Comparison of ENCODE assay signal across 19 cellular contexts in the genomic region with DNA sequence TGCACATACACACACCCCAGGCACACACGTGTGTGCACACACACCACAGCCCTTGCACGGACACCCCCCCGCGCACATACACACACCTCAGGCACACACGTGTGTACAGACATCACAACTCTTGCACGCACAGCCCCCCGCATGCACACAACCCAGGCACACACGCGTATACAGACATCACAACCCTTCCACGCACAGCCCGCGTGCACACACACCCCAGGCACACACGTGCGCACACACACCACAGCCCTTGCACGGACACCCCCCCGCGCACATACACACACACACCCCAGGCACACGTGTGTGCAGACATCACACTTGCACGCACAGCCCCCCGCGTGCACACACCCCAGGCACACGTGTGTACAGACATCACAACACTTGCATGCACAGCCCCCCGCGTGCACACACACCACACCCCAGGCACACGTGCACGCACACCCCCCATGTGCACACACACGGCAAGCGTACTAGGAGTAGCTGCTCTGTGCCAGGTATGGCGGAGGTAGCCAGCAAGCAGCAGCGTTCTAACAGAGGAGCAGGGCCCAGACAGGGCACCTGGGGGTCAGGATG.
"Had no signal": no experiment of that assay in that cellular context is flagged by ENCODE, and none has a peak within 500 bp of the region (broad histone marks: within the 10 kb centered on the region; RNA-seq: fewer than 3 reads in every experiment).

No MANE protein-coding gene starts in this region.

- H3K9me3 ChIP-seq: adrenal gland, breast epithelium, esophagus squamous epithelium, right atrium auricular region had no signal

- FAIRE-seq: astrocyte, endothelial cell of umbilical vein had no signal

- H3K27me3 ChIP-seq: adrenal gland, breast epithelium, esophagus squamous epithelium, right atrium auricular region had no signal

- H3K9me3 Mint-ChIP-seq: activated naive CD4-positive, alpha-beta T cell treated with anti-CD3 and anti-CD28 coated beads for 36 hours; activated T-cell treated with anti-CD3 and anti-CD28 coated beads, Interleukin-2, amount 50 U/mL, for 4 hours; nephron progenitor cell had no signal

- H3K4me1 ChIP-seq: adrenal gland had no signal

- ATAC-seq: activated T-cell treated with anti-CD3 and anti-CD28 coated beads, Interleukin-2, amount 50 U/mL, for 4 hours; left colon had no signal

- H3K27ac ChIP-seq: adrenal gland, breast epithelium, esophagus squamous epithelium, right atrium auricular region had no signal

- H3K4me3 ChIP-seq: adrenal gland, breast epithelium, esophagus squamous epithelium, lung, right atrium auricular region had no signal

- H3K4me3 Mint-ChIP-seq: activated naive CD4-positive, alpha-beta T cell treated with anti-CD3 and anti-CD28 coated beads for 36 hours; activated T-cell treated with anti-CD3 and anti-CD28 coated beads, Interleukin-2, amount 50 U/mL, for 4 hours; nephron progenitor cell had no signal

- H3K27me3 Mint-ChIP-seq: progenitor cell of endocrine pancreas had no signal

- DNase-seq: activated CD4-positive, alpha-beta T cell treated with anti-CD3 and anti-CD28 coated beads, Interleukin-2, amount 50 U/mL, for 1 hour; activated CD8-positive, alpha-beta memory T cell treated with anti-CD3 and anti-CD28 coated beads, Interleukin-2, amount 50 U/mL, for 4 hours; activated naive CD4-positive, alpha-beta T cell treated with anti-CD3 and anti-CD28 coated beads for 36 hours; activated T-cell treated with anti-CD3 and anti-CD28 coated beads, Interleukin-2, amount 50 U/mL, for 4 hours; adrenal gland; cortex of kidney; effector CD4-positive, alpha-beta T cell; esophagus squamous epithelium; hypothalamus; islet precursor cell; left colon; nephron progenitor cell; stimulated activated CD4-positive, alpha-beta T cell treated with anti-CD3 and anti-CD28 coated beads, Interleukin-2, amount 100 ng/mL, for 24 hours had no signal

- H3K4me1 Mint-ChIP-seq: nephron progenitor cell had no signal

- H3K27ac Mint-ChIP-seq: activated naive CD4-positive, alpha-beta T cell treated with anti-CD3 and anti-CD28 coated beads for 36 hours; nephron progenitor cell; progenitor cell of endocrine pancreas had no signal
